ENCODE assay signal across 8 cellular contexts in genomic region chr19:4732680-4733114, GRCh38. TPM values are rescaled to one million over a fixed set of nuclear protein-coding genes. Genes with fewer than 3 reads are reported as not detected.
A peak's percentile ranks its signal among the peaks of the same experiment; 100 is the strongest.
DNase-seq lines count a peak whose midpoint lies in the region; ATAC-seq, FAIRE-seq and TF ChIP-seq lines count a peak whose summit lies in the region.

No MANE protein-coding gene starts in this region.

- H3K79me2 ChIP-seq in KMS-11 (ENCODE audit: insufficient read depth, low read depth): no peaks in the 10 kb centered on the region
- no peaks in the 10 kb centered on the region for H3K79me2 ChIP-seq in OCI-LY7 (ENCODE audit: insufficient read depth, low read depth, low read length)

- ATAC-seq in HG02642 (IDR thresholded peaks at IDR 0.05; ENCODE audit: poor library complexity, unreplicated experiment): no peak

- no peak overlapping the region for H3K9ac ChIP-seq in KMS-11
- no peak overlapping the region for H3K9ac ChIP-seq in neuronal stem cell (ENCODE audit: low read depth, low read length, poor library complexity)

- H3K9me3 ChIP-seq in OCI-LY7 (ENCODE audit: low read length) (no peaks in the 10 kb centered on the region), neuronal stem cell (replicated peaks in 1 of 2; ENCODE audit: control insufficient read depth in 2 of 2, insufficient read depth in 1 of 2, low read depth in 1 of 2, low read length in 2 of 2) (no peaks in the 10 kb centered on the region), vagina (no peaks in the 10 kb centered on the region)

- no peaks in the 10 kb centered on the region for H3K79me1 ChIP-seq in neuronal stem cell (ENCODE audit: low read depth, low read length)

- POLR2A ChIA-PET in OCI-LY7 (lab: Charles Lee): no interaction called here

- CTCF ChIA-PET in OCI-LY7 (lab: Charles Lee; ENCODE audit: unreplicated experiment): interaction anchor here (1.2 kb wide), 1 partner anchor 58 kb away, joined by 7 read pairs; the partner anchor contains the start of gene FEM1A

- no peak for FAIRE-seq in D721Med (lab: Jason Lieb, UNC)

- H3K4me2 ChIP-seq in KMS-11 (no peak overlapping the region), OCI-LY7 (ENCODE audit: low read length) (peak overlapping the region; percentile 63), neuronal stem cell (ENCODE audit: insufficient read depth, low read length, poor library complexity, severe bottlenecking) (peak overlapping the region; percentile 44)

- H2BK15ac ChIP-seq in neuronal stem cell (ENCODE audit: low read length): peak overlapping the region; percentile 49

- peak; percentile 72 for TF ChIP-seq CTCF in D721Med (IDR thresholded peaks at IDR 0.05; ENCODE audit: insufficient read depth, missing control alignments)
- TF ChIP-seq CTCF in KMS-11 (conservative IDR thresholded peaks at IDR 0.05; ENCODE audit: low read depth, low read length): peak; percentile 73
- TF ChIP-seq CTCF in OCI-LY7 (conservative IDR thresholded peaks at IDR 0.05; ENCODE audit: low read length): peak; percentile 88
- TF ChIP-seq CTCF in fibroblast of pulmonary artery (IDR thresholded peaks at IDR 0.05; ENCODE audit: low read length, missing control alignments): peak; percentile 71
- TF ChIP-seq CTCF in vagina (IDR thresholded peaks at IDR 0.05): peak; percentile 37 to 60 (median 53)

- peak overlapping the region; percentile 89 for H4K91ac ChIP-seq in neuronal stem cell (ENCODE audit: low read depth, low read length, poor library complexity)

- WGBS in neuronal stem cell (ENCODE audit: extremely low coverage in 2 of 2, insufficient read length in 2 of 2, insufficient replicate concordance in 1 of 2), 2 donors: no CpG with 5 or more reads among the region's 8 CpGs

- peaks cover 45% of the 10 kb centered on the region for H3K27me3 ChIP-seq in KMS-11 (ENCODE audit: insufficient read depth, low read depth)
- no peaks in the 10 kb centered on the region for H3K27me3 ChIP-seq in neuronal stem cell (ENCODE audit: control insufficient read depth in 3 of 3, insufficient read depth in 3 of 3, low read depth in 1 of 3, low read length in 3 of 3)
- no peaks in the 10 kb centered on the region for H3K27me3 ChIP-seq in vagina

- no peaks in the 10 kb centered on the region for H3K4me1 ChIP-seq in KMS-11 (ENCODE audit: low read depth, poor library complexity, severe bottlenecking)
- peaks cover 4% of the 10 kb centered on the region for H3K4me1 ChIP-seq in OCI-LY7 (ENCODE audit: insufficient read depth, low read length, poor library complexity, severe bottlenecking)
- H3K4me1 ChIP-seq in neuronal stem cell (ENCODE audit: control insufficient read depth in 2 of 2, insufficient read depth in 1 of 2, low read depth in 1 of 2, low read length in 2 of 2): peaks cover 0 to 2% of the 10 kb centered on the region in 2 donors
- H3K4me1 ChIP-seq in vagina: no peaks in the 10 kb centered on the region

- H3K14ac ChIP-seq in neuronal stem cell (ENCODE audit: low read length): no peak overlapping the region

- H2BK120ac ChIP-seq in neuronal stem cell (ENCODE audit: low read depth, low read length): no peak overlapping the region

- H4K8ac ChIP-seq in neuronal stem cell (ENCODE audit: low read depth, low read length): no peak overlapping the region

- no peak overlapping the region for H3K4ac ChIP-seq in neuronal stem cell (ENCODE audit: low read length)

- H2AK5ac ChIP-seq in neuronal stem cell (ENCODE audit: low read depth, low read length): no peak overlapping the region

- H3K27ac ChIP-seq in KMS-11: no peak overlapping the region
- no peak overlapping the region for H3K27ac ChIP-seq in OCI-LY7 (ENCODE audit: low read depth, low read length, poor library complexity, severe bottlenecking)
- H3K27ac ChIP-seq in neuronal stem cell (replicated peaks; ENCODE audit: low read length): no peak overlapping the region
- H3K27ac ChIP-seq in vagina: no peak overlapping the region

- peak overlapping the region; percentile 95 for H3K18ac ChIP-seq in neuronal stem cell (ENCODE audit: low read length)

- intact Hi-C loops in OCI-LY7 (cut with micrococcal nuclease; ENCODE audit: unreplicated experiment): loop anchor here (1.0 kb wide), 2 partner anchors 59 to 72 kb away; partner anchors contain the start of gene FEM1A
- intact Hi-C loops in vagina (cut with DNase I): no loop called here

- DNase-seq in D721Med (ENCODE audit: insufficient read length, low spot score) (peak; percentile 79), OCI-LY7 (ENCODE audit: low spot score) (peak; percentile 85), fibroblast of pulmonary artery (ENCODE audit: low read depth) (peak; percentile 73), neuronal stem cell (ENCODE audit: low spot score) (peak; percentile 59), vagina (ENCODE audit: extremely low spot score in 2 of 2) (no peak)
- DNase-seq in activated T-cell treated with anti-CD3 and anti-CD28 coated beads, Interleukin-2, amount 50 U/mL, for 48 hours: peak; percentile 55 to 63

- H3K4me3 ChIP-seq in KMS-11 (IDR thresholded peaks at IDR 0.05; ENCODE audit: insufficient read depth, low read depth, low read length) (no peak overlapping the region), OCI-LY7 (ENCODE audit: low read depth, low read length, poor library complexity, severe bottlenecking) (no peak overlapping the region), fibroblast of pulmonary artery (replicated peaks; ENCODE audit: low read depth, low read length) (no peak overlapping the region), neuronal stem cell (ENCODE audit: low read length in 2 of 2) (no peak overlapping the region), vagina (no peak overlapping the region)

- BruUV-seq in OCI-LY7 (replicated peaks; lab: Mats Ljungman, UMichigan): no TSS peak

- no peak for TF ChIP-seq POLR2A in vagina (IDR thresholded peaks at IDR 0.05)

- H3K36me3 ChIP-seq in KMS-11 (ENCODE audit: insufficient read depth) (no peaks in the 10 kb centered on the region), OCI-LY7 (ENCODE audit: insufficient read depth, low read length) (no peaks in the 10 kb centered on the region), neuronal stem cell (replicated peaks in 1 of 2; ENCODE audit: control insufficient read depth in 2 of 2, insufficient read depth in 2 of 2, low read length in 2 of 2) (no peaks in the 10 kb centered on the region), vagina (no peaks in the 10 kb centered on the region)

- H3K9me2 ChIP-seq in OCI-LY7 (ENCODE audit: insufficient read depth, low read length): no peaks in the 10 kb centered on the region

- H2BK12ac ChIP-seq in neuronal stem cell (ENCODE audit: low read length): no peak overlapping the region

- H2BK5ac ChIP-seq in neuronal stem cell (ENCODE audit: low read length): no peak overlapping the region

- H4K20me1 ChIP-seq in KMS-11 (ENCODE audit: insufficient read depth) (no peaks in the 10 kb centered on the region), OCI-LY7 (ENCODE audit: insufficient read depth, low read length) (no peaks in the 10 kb centered on the region)

- H2AFZ ChIP-seq in KMS-11 (ENCODE audit: low read depth) (no peak overlapping the region), OCI-LY7 (ENCODE audit: low read length) (peak overlapping the region; percentile 67; the same call in 1 of the 2 replicates), neuronal stem cell (ENCODE audit: low read length) (peak overlapping the region; percentile 76)

- no peak overlapping the region for H3K23ac ChIP-seq in neuronal stem cell (ENCODE audit: low read depth, low read length, poor library complexity)

RNA-seq across cellular contexts. Expression of gene DPP9, which starts 9.1 kb away (rescaled TPM):
- total RNA-seq in OCI-LY7 (2014; rRNA removed; shearing (Covaris generic)): 25.5 and 40.2 TPM in 2 replicates
- 56.7 and 63.8 TPM in 2 replicates for total RNA-seq in OCI-LY7 (2022)
- 12.1 TPM for polyA plus RNA-seq in neuronal stem cell (2013, experiment 1 of 2)
- 12.4 TPM for polyA plus RNA-seq in neuronal stem cell (2013, experiment 2 of 2)
- total RNA-seq in vagina: 53.8 TPM

RNA-seq across cellular contexts. Expression of gene FEM1A, which starts 58.8 kb away (rescaled TPM):
- 11.5 and 17.5 TPM in 2 replicates for total RNA-seq in OCI-LY7 (2014; rRNA removed; shearing (Covaris generic))
- 14.3 and 15.8 TPM in 2 replicates for total RNA-seq in OCI-LY7 (2022)
- polyA plus RNA-seq in neuronal stem cell (2013, experiment 1 of 2): 5.5 TPM
- polyA plus RNA-seq in neuronal stem cell (2013, experiment 2 of 2): 5.6 TPM
- total RNA-seq in vagina: 16.2 TPM

Comparison
In these comparisons a context has a peak if more than half of its experiments do, and no peak if none do; other contexts are left out.
1. DNase-seq: peak in D721Med (single experiment), OCI-LY7 (single experiment), activated T-cell treated with anti-CD3 and anti-CD28 coated beads, Interleukin-2, amount 50 U/mL, for 48 hours (2 of 2), fibroblast of pulmonary artery (single experiment) and neuronal stem cell (single experiment); none in vagina (0 of 2).
2. Peak in every context shown above with its lines, with median percentiles within 50 percentile points of each other: CTCF ChIP-seq.